In the genomic region with DNA sequence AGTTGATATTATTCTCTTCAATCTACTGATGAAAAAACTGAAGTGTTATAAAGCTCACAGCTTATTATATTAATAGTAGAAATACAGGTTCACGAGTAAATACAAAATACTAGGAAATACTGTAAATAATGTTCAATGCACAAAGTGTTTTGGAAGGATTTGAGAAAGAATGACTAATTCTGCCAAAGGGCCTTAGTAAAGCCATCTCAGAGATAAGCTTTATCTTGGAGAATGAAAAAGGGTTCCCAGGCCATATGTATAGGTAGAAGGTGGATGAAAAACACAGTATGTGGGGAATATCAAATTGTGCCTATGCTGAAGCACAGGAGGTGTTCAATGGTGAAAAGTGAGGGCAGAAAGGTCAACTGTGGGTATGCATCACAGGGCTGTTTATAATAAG, we compare ENCODE assay signal across 15 cellular contexts.
A peak's percentile ranks its signal among the peaks of the same experiment; 100 is the strongest.
DNase-seq lines count a peak whose midpoint lies in the region; ATAC-seq and TF ChIP-seq lines count a peak whose summit lies in the region.
"Had no signal": no experiment of that assay in that cellular context is flagged by ENCODE, and none has a peak within 500 bp of the region (broad histone marks: within the 10 kb centered on the region; RNA-seq: fewer than 3 reads in every experiment).

No MANE protein-coding gene starts in this region.

- H3K4me3 Mint-ChIP-seq in progenitor cell of endocrine pancreas (ENCODE audit: low read depth), result no peak overlapping the region
- H3K4me3 Mint-ChIP-seq: H9 had no signal

- H3K27ac ChIP-seq in tibial artery, result peak overlapping the region; percentile 73 to 77
- H3K27ac ChIP-seq: A549, BLaER1 had no signal

- H3K4me1 Mint-ChIP-seq in progenitor cell of endocrine pancreas (ENCODE audit: low read depth), result peaks cover 49% of the 10 kb centered on the region

- H3K27me3 ChIP-seq in tibial artery, result no peaks in the 10 kb centered on the region
- H3K27me3 ChIP-seq: BLaER1 had no signal

- H3K36me3 ChIP-seq in tibial artery, result no peaks in the 10 kb centered on the region
- H3K36me3 ChIP-seq: BLaER1 had no signal

- peaks cover 1% of the 10 kb centered on the region for H3K36me3 Mint-ChIP-seq in progenitor cell of endocrine pancreas (ENCODE audit: insufficient read depth)

- no peak for TF ChIP-seq CTCF in progenitor cell of endocrine pancreas (IDR thresholded peaks at IDR 0.05; ENCODE audit: unreplicated experiment)
- TF ChIP-seq CTCF in tibial artery (IDR thresholded peaks at IDR 0.05), result no peak

- no peak overlapping the region for H3K4me3 ChIP-seq in tibial artery
- H3K4me3 ChIP-seq: A549, BLaER1 had no signal

- DNase-seq in amniotic epithelial cell (ENCODE audit: low read depth) (peak; percentile 51), progenitor cell of endocrine pancreas (ENCODE audit: low spot score, unreplicated experiment) (no peak), tibial artery (no peak), mucosa of gallbladder (ENCODE audit: low spot score) (no peak)
- no peak for DNase-seq in activated CD8-positive, alpha-beta memory T cell treated with anti-CD3 and anti-CD28 coated beads, Interleukin-2, amount 50 U/mL, for 4 hours
- no peak for DNase-seq in activated CD8-positive, alpha-beta memory T cell treated with anti-CD3 and anti-CD28 coated beads, Interleukin-2, amount 50 U/mL, for 48 hours
- DNase-seq: AML-193, Calu3, DMS 273 treated with DMSO at 0.1 percent for 48 hours, GOT3, H9 had no signal

- no peaks in the 10 kb centered on the region for H3K9me3 Mint-ChIP-seq in progenitor cell of endocrine pancreas (ENCODE audit: low read depth)
- H3K9me3 Mint-ChIP-seq: H9 had no signal

- intact Hi-C loops in tibial artery (cut with DNase I; ENCODE audit: low total_unique reads), result no loop called here

- peak overlapping the region; percentile 58 for H3K27ac Mint-ChIP-seq in progenitor cell of endocrine pancreas
- H3K27ac Mint-ChIP-seq: H9 had no signal

- H3K4me1 ChIP-seq in tibial artery, result peaks cover 0 to 97% (median 50%) of the 10 kb centered on the region in 4 donors

- H3K27me3 Mint-ChIP-seq in progenitor cell of endocrine pancreas, result no peaks in the 10 kb centered on the region

- no peaks in the 10 kb centered on the region for H3K9me3 ChIP-seq in tibial artery
- H3K9me3 ChIP-seq: A549, BLaER1 had no signal

- no peak for ATAC-seq in GM21526 (IDR thresholded peaks at IDR 0.05; ENCODE audit: low FRiP score, unreplicated experiment)
- ATAC-seq: A549, HepG2 had no signal
